ENCODE assay signal across 1 cellular context in the genomic region with DNA sequence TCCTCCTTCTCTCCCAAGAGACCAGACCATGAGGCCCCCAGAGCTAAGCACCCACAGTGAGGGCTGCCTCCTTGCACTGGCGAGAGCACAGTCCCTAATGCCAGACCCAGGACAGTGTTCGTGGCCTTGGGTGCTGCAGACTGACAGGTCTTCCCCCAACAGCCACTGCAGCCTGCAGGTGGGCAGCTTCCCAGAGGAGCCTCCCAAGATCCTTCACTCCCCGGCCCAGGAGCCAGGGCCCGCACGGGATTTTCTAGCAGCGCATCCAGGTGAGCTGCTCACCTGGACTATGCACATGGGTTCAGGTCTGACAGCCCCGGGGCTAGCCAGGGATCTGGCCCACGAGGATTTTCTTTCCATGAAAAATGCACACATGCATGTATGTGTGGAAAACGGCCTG.
TF ChIP-seq lines count a peak whose summit lies in the region.

No MANE protein-coding gene starts in this region.

TF ChIP-seq in HepG2, 621 proteins besides CTCF, POLR2A, EP300 and RAD21 (continued from another document):
- TF ChIP-seq, protein P1, sequence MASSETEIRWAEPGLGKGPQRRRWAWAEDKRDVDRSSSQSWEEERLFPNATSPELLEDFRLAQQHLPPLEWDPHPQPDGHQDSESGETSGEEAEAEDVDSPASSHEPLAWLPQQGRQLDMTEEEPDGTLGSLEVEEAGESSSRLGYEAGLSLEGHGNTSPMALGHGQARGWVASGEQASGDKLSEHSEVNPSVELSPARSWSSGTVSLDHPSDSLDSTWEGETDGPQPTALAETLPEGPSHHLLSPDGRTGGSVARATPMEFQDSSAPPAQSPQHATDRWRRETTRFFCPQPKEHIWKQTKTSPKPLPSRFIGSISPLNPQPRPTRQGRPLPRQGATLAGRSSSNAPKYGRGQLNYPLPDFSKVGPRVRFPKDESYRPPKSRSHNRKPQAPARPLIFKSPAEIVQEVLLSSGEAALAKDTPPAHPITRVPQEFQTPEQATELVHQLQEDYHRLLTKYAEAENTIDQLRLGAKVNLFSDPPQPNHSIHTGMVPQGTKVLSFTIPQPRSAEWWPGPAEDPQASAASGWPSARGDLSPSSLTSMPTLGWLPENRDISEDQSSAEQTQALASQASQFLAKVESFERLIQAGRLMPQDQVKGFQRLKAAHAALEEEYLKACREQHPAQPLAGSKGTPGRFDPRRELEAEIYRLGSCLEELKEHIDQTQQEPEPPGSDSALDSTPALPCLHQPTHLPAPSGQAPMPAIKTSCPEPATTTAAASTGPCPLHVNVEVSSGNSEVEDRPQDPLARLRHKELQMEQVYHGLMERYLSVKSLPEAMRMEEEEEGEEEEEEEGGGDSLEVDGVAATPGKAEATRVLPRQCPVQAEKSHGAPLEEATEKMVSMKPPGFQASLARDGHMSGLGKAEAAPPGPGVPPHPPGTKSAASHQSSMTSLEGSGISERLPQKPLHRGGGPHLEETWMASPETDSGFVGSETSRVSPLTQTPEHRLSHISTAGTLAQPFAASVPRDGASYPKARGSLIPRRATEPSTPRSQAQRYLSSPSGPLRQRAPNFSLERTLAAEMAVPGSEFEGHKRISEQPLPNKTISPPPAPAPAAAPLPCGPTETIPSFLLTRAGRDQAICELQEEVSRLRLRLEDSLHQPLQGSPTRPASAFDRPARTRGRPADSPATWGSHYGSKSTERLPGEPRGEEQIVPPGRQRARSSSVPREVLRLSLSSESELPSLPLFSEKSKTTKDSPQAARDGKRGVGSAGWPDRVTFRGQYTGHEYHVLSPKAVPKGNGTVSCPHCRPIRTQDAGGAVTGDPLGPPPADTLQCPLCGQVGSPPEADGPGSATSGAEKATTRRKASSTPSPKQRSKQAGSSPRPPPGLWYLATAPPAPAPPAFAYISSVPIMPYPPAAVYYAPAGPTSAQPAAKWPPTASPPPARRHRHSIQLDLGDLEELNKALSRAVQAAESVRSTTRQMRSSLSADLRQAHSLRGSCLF (CRISPR knock-in tag; IDR thresholded peaks at IDR 0.05; ENCODE audit: borderline replicate concordance), result no peak
- TF ChIP-seq ZNF121 (CRISPR knock-in tag; IDR thresholded peaks at IDR 0.05), result peak; percentile 35; the same call in 1 of the 2 replicates
- no peak for TF ChIP-seq ZNF282 (IDR thresholded peaks at IDR 0.05; ENCODE audit: partially characterized antibody)
- TF ChIP-seq ZNF382 (CRISPR knock-in tag; IDR thresholded peaks at IDR 0.05; ENCODE audit: borderline replicate concordance), result no peak
- TF ChIP-seq KLF11 (CRISPR knock-in tag; IDR thresholded peaks at IDR 0.05), result no peak
- TF ChIP-seq, protein P2, sequence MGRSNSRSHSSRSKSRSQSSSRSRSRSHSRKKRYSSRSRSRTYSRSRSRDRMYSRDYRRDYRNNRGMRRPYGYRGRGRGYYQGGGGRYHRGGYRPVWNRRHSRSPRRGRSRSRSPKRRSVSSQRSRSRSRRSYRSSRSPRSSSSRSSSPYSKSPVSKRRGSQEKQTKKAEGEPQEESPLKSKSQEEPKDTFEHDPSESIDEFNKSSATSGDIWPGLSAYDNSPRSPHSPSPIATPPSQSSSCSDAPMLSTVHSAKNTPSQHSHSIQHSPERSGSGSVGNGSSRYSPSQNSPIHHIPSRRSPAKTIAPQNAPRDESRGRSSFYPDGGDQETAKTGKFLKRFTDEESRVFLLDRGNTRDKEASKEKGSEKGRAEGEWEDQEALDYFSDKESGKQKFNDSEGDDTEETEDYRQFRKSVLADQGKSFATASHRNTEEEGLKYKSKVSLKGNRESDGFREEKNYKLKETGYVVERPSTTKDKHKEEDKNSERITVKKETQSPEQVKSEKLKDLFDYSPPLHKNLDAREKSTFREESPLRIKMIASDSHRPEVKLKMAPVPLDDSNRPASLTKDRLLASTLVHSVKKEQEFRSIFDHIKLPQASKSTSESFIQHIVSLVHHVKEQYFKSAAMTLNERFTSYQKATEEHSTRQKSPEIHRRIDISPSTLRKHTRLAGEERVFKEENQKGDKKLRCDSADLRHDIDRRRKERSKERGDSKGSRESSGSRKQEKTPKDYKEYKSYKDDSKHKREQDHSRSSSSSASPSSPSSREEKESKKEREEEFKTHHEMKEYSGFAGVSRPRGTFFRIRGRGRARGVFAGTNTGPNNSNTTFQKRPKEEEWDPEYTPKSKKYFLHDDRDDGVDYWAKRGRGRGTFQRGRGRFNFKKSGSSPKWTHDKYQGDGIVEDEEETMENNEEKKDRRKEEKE (IDR thresholded peaks at IDR 0.05), result no peak
- peak; percentile 27; the same call in 1 of the 2 replicates for TF ChIP-seq NFKB2 (CRISPR knock-in tag; IDR thresholded peaks at IDR 0.05; ENCODE audit: borderline replicate concordance)
- TF ChIP-seq, protein P3, sequence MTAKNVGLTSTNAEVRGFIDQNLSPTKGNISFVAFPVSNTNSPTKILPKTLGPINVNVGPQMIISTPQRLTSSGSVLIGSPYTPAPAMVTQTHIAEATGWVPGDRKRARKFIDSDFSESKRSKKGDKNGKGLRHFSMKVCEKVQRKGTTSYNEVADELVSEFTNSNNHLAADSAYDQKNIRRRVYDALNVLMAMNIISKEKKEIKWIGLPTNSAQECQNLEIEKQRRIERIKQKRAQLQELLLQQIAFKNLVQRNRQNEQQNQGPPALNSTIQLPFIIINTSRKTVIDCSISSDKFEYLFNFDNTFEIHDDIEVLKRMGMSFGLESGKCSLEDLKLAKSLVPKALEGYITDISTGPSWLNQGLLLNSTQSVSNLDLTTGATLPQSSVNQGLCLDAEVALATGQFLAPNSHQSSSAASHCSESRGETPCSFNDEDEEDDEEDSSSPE (CRISPR knock-in tag; IDR thresholded peaks at IDR 0.05), result no peak
- TF ChIP-seq, protein P4, sequence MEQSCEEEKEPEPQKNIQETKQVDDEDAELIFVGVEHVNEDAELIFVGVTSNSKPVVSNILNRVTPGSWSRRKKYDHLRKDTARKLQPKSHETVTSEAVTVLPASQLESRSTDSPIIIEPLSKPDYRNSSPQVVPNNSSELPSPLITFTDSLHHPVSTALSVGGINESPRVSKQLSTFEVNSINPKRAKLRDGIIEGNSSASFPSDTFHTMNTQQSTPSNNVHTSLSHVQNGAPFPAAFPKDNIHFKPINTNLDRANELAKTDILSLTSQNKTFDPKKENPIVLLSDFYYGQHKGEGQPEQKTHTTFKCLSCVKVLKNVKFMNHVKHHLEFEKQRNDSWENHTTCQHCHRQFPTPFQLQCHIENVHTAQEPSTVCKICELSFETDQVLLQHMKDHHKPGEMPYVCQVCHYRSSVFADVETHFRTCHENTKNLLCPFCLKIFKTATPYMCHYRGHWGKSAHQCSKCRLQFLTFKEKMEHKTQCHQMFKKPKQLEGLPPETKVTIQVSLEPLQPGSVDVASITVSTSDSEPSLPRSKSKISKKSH (CRISPR knock-in tag; IDR thresholded peaks at IDR 0.05; ENCODE audit: borderline replicate concordance), result peak; percentile 58; the same call in 1 of the 2 replicates
- TF ChIP-seq, protein P5, sequence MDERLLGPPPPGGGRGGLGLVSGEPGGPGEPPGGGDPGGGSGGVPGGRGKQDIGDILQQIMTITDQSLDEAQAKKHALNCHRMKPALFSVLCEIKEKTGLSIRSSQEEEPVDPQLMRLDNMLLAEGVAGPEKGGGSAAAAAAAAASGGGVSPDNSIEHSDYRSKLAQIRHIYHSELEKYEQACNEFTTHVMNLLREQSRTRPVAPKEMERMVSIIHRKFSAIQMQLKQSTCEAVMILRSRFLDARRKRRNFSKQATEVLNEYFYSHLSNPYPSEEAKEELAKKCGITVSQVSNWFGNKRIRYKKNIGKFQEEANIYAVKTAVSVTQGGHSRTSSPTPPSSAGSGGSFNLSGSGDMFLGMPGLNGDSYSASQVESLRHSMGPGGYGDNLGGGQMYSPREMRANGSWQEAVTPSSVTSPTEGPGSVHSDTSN (CRISPR knock-in tag; IDR thresholded peaks at IDR 0.05), result peak; percentile 46; the same call in 1 of the 2 replicates
